10 cellular contexts compared by ENCODE assay signal in the genomic region with DNA sequence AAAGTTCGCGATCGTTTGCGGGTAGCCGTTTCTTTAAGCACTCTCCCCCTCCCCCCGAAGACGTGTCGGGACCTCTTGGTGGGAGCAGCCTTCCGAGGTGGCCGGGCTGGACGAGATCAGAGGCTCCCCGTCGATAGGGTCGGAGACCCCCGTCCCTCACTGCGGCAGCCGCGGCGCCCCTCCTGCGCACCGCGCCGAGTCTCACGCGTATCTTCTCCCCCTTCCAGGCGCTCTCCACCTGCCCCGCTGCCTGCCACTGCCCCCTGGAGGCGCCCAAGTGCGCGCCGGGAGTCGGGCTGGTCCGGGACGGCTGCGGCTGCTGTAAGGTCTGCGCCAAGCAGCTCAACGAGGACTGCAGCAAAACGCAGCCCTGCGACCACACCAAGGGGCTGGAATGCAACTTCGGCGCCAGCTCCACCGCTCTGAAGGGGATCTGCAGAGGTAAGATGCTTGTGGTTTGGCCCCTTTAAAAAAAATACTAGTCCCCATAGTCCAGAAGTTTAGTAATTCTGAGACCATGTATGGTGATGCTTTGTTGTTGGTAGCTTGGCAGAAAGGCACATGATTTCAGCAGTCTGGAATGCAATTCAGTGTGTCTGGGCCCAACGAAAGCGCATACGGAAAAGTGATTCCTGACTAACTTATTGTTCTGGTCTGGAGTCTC. TPM values are rescaled to one million over a fixed set of nuclear protein-coding genes. Genes with fewer than 3 reads are reported as not detected.
DNase-seq lines count a peak whose midpoint lies in the region; ATAC-seq and TF ChIP-seq lines count a peak whose summit lies in the region.
"Had no signal": no experiment of that assay in that cellular context is flagged by ENCODE, and none has a peak within 500 bp of the region (broad histone marks: within the 10 kb centered on the region; RNA-seq: fewer than 3 reads in every experiment).

No MANE protein-coding gene starts in this region.

- ATAC-seq in HG03159 (IDR thresholded peaks at IDR 0.05; ENCODE audit: unreplicated experiment) (peak; percentile 23), GM18861 (IDR thresholded peaks at IDR 0.05; ENCODE audit: unreplicated experiment) (no peak)

- peak; percentile 63 for TF ChIP-seq CTCF in kidney epithelial cell (IDR thresholded peaks at IDR 0.05; ENCODE audit: insufficient read depth, low read length, poor library complexity, severe bottlenecking)

- no peaks in the 10 kb centered on the region for H3K27me3 ChIP-seq in kidney epithelial cell (ENCODE audit: control insufficient read depth, insufficient read depth, low read length)
- H3K27me3 ChIP-seq: BLaER1 had no signal

- peak overlapping the region; percentile 96 for H3K4me3 ChIP-seq in kidney epithelial cell (ENCODE audit: low read depth, low read length)
- H3K4me3 ChIP-seq: BLaER1 had no signal

- H3K27ac ChIP-seq in caudate nucleus (ENCODE audit: low read depth, low read length): peak overlapping the region; percentile 94
- H3K27ac ChIP-seq: BLaER1 had no signal

- peaks cover 4% of the 10 kb centered on the region for H3K36me3 ChIP-seq in kidney epithelial cell (ENCODE audit: control insufficient read depth, insufficient read depth, low read length)
- H3K36me3 ChIP-seq: BLaER1 had no signal

- peak in 2 of 3 experiments; percentile 72 for DNase-seq in NCI-H1417 (lab: John Stamatoyannopoulos, UW)
- DNase-seq in NCI-H1417 treated with DMSO at 0.1 percent for 48 hours (lab: John Stamatoyannopoulos, UW): no peak
- peak; percentile 92 for DNase-seq in RPMI7951 (ENCODE audit: low read depth)
- peak in 13 of 61 donors; percentile 6 to 32 (median 16) for DNase-seq in caudate nucleus (lab: John Stamatoyannopoulos, UW)
- no peak for DNase-seq in kidney epithelial cell (ENCODE audit: low read depth)
- peak; percentile 46 to 65 for DNase-seq in stimulated activated CD4-positive, alpha-beta T cell treated with anti-CD3 and anti-CD28 coated beads, Interleukin-2, amount 100 ng/mL, for 24 hours

RNA-seq across cellular contexts. Expression of a gene that starts 0.7 kb away (rescaled TPM):
- total RNA-seq in RPMI7951 (2014; rRNA removed; shearing (Covaris generic)): 16.9 and 21.0 TPM in 2 replicates
- total RNA-seq in kidney epithelial cell: 167 TPM in 2 replicates
- total RNA-seq: mononuclear cell had no signal

Comparison
In these comparisons a context has a peak if more than half of its experiments do, and no peak if none do; other contexts are left out.
1. DNase-seq: peak in NCI-H1417 (2 of 3), RPMI7951 (single experiment) and stimulated activated CD4-positive, alpha-beta T cell treated with anti-CD3 and anti-CD28 coated beads, Interleukin-2, amount 100 ng/mL, for 24 hours (2 of 2); none in NCI-H1417 treated with DMSO at 0.1 percent for 48 hours (single experiment) and kidney epithelial cell (single experiment).